Comparison of ENCODE assay signal across 14 cellular contexts in genomic region chrY:7447881-7448516, GRCh38.
"Had no signal": no experiment of that assay in that cellular context is flagged by ENCODE, and none has a peak within 500 bp of the region (broad histone marks: within the 10 kb centered on the region; RNA-seq: fewer than 3 reads in every experiment).

No MANE protein-coding gene starts in this region.

- H3K4me2 ChIP-seq: hepatocyte had no signal

- H3K9me3 ChIP-seq: esophagus squamous epithelium, gastroesophageal sphincter, sigmoid colon had no signal

- H3K79me2 ChIP-seq: hepatocyte had no signal

- ATAC-seq: activated naive CD4-positive, alpha-beta T cell treated with anti-CD3 and anti-CD28 coated beads, Interleukin-2, amount 50 U/mL, for 72 hours; activated T-cell treated with anti-CD3 and anti-CD28 coated beads, Interleukin-2, amount 50 U/mL, for 4 hours; gastroesophageal sphincter had no signal

- H3K4me1 ChIP-seq: gastroesophageal sphincter, sigmoid colon had no signal

- H3K27me3 ChIP-seq: dorsolateral prefrontal cortex, esophagus squamous epithelium, gastroesophageal sphincter, hepatocyte, sigmoid colon had no signal

- H3K27ac ChIP-seq: dorsolateral prefrontal cortex, esophagus squamous epithelium, gastroesophageal sphincter, hepatocyte, sigmoid colon had no signal

- H2AFZ ChIP-seq: hepatocyte had no signal

- DNase-seq: activated CD4-positive, alpha-beta memory T cell treated with anti-CD3 and anti-CD28 coated beads for 36 hours; activated effector memory CD4-positive, alpha-beta T cell treated with anti-CD3 and anti-CD28 coated beads, Interleukin-2, amount 50 U/mL, for 16 hours; activated T-cell treated with anti-CD3 and anti-CD28 coated beads, Interleukin-2, amount 50 U/mL, for 4 hours; dorsolateral prefrontal cortex; esophagus squamous epithelium; mesendoderm; sigmoid colon; stimulated activated CD4-positive, alpha-beta T cell treated with anti-CD3 and anti-CD28 coated beads, Interleukin-12 subunit alpha, Interleukin-12 subunit beta, amount 100 ng/mL, for 4 hours; stimulated activated naive CD4-positive, alpha-beta T cell; substantia nigra; T1000 had no signal

- H3K4me3 ChIP-seq: dorsolateral prefrontal cortex, esophagus squamous epithelium, gastroesophageal sphincter, hepatocyte, sigmoid colon had no signal

- H3K36me3 ChIP-seq: esophagus squamous epithelium, gastroesophageal sphincter, sigmoid colon had no signal
